22 cellular contexts compared by ENCODE assay signal in genomic region chr16:53626161-53626560, GRCh38.
DNase-seq lines count a peak whose midpoint lies in the region.
"Had no signal": no experiment of that assay in that cellular context is flagged by ENCODE, and none has a peak within 500 bp of the region (broad histone marks: within the 10 kb centered on the region; RNA-seq: fewer than 3 reads in every experiment).

No MANE protein-coding gene starts in this region.

- DNase-seq in NCI-H82 (lab: John Stamatoyannopoulos, UW) (peak; percentile 8), NCI-H82 treated with DMSO at 0.1 percent for 48 hours (lab: John Stamatoyannopoulos, UW; ENCODE audit: unreplicated experiment) (no peak), dermis blood vessel endothelial cell (peak; percentile 64), iris pigment epithelial cell (ENCODE audit: low read depth) (peak; percentile 1), COLO829 (ENCODE audit: low spot score) (no peak), activated gamma-delta T cell (lab: John Stamatoyannopoulos, UW) (no peak), NCI-H2171 (lab: John Stamatoyannopoulos, UW) (no peak)
- no peak for DNase-seq in stimulated activated CD8-positive, alpha-beta memory T cell treated with anti-CD3 and anti-CD28 coated beads, Interleukin-4, amount 100 ng/mL, for 48 hours
- DNase-seq: AML-193; CD4-positive, alpha-beta T cell; COR-L47; DMS79 treated with DMSO at 0.1 percent for 48 hours; IMR-90; KG1; MM.1S; NCI-H2029; NCI-H226; NCI-H510A; NCI-H774; Right ventricle myocardium superior; RPMI8226; T-helper 1 cell had no signal

Comparison
In these comparisons a context has a peak if more than half of its experiments do, and no peak if none do; other contexts are left out.
1. DNase-seq: peak in NCI-H82 (single experiment), dermis blood vessel endothelial cell (single experiment) and iris pigment epithelial cell (single experiment); none in NCI-H82 treated with DMSO at 0.1 percent for 48 hours (single experiment), COLO829 (single experiment), stimulated activated CD8-positive, alpha-beta memory T cell treated with anti-CD3 and anti-CD28 coated beads, Interleukin-4, amount 100 ng/mL, for 48 hours (single experiment), activated gamma-delta T cell (single experiment) and NCI-H2171 (single experiment).